Comparison of ENCODE assay signal across 1 cellular context in genomic region chr5:74429495-74429894, GRCh38.
TF ChIP-seq lines count a peak whose summit lies in the region.

No MANE protein-coding gene starts in this region.

TF ChIP-seq in GM23338, 12 proteins besides CTCF, POLR2A, EP300 and RAD21 (continued from another document):
- TF ChIP-seq ETS1 (IDR thresholded peaks at IDR 0.05) (no peak), NANOG (IDR thresholded peaks at IDR 0.05; ENCODE audit: borderline replicate concordance) (no peak), JUNB (IDR thresholded peaks at IDR 0.05; ENCODE audit: unreplicated experiment) (no peak), ZNF331 (CRISPR knock-in tag; IDR thresholded peaks at IDR 0.05; ENCODE audit: low read depth) (no peak), ZNF462 (CRISPR knock-in tag; IDR thresholded peaks at IDR 0.05) (no peak), EZH2phosphoT487 (IDR thresholded peaks at IDR 0.05; ENCODE audit: unreplicated experiment) (no peak), STAT1 (IDR thresholded peaks at IDR 0.05; ENCODE audit: unreplicated experiment) (no peak), CREB1 (CRISPR knock-in tag; IDR thresholded peaks at IDR 0.05; ENCODE audit: low read depth) (no peak)
